ENCODE assay signal across 8 cellular contexts in genomic region chr20:33667245-33668086, GRCh38. TPM values are rescaled to one million over a fixed set of nuclear protein-coding genes. Genes with fewer than 3 reads are reported as not detected.
DNase-seq lines count a peak whose midpoint lies in the region; ATAC-seq and TF ChIP-seq lines count a peak whose summit lies in the region.

No MANE protein-coding gene starts in this region.

- H3K9me3 Mint-ChIP-seq in naive B cell: no peaks in the 10 kb centered on the region

- H3K9me3 ChIP-seq in thoracic aorta: no peaks in the 10 kb centered on the region

- TF ChIP-seq CTCF in GM12864 (IDR thresholded peaks at IDR 0.05; ENCODE audit: low read depth, low read length, missing control alignments) (peak; percentile 5), HFF-Myc (IDR thresholded peaks at IDR 0.05; ENCODE audit: low read depth, low read length, missing control alignments) (no peak), thoracic aorta (IDR thresholded peaks at IDR 0.05) (peak; percentile 92)

- H3K27ac Mint-ChIP-seq in naive B cell: peak overlapping the region in 3 of 6 donors; percentile 18 to 76 (median 49)

- H3K4me3 Mint-ChIP-seq in naive B cell: peak overlapping the region; percentile 67 to 92 (median 88)

- peak overlapping the region; percentile 88 to 93 for H3K27ac ChIP-seq in thoracic aorta

- no peaks in the 10 kb centered on the region for H3K27me3 ChIP-seq in thoracic aorta (replicated peaks; ENCODE audit: insufficient read depth)

- H3K36me3 Mint-ChIP-seq in naive B cell: no peaks in the 10 kb centered on the region

- no peaks in the 10 kb centered on the region for H3K36me3 ChIP-seq in thoracic aorta

- peaks cover 18 to 74% of the 10 kb centered on the region in 2 donors for H3K4me1 ChIP-seq in thoracic aorta (ENCODE audit: control insufficient read depth in 1 of 2, low read depth in 2 of 2)

- no peaks in the 10 kb centered on the region for H3K27me3 Mint-ChIP-seq in naive B cell

- H3K4me3 ChIP-seq in GM12864 (ENCODE audit: low read depth, low read length) (peak overlapping the region; percentile 75), HFF-Myc (replicated peaks; ENCODE audit: low read depth, low read length) (peak overlapping the region; percentile 64), thoracic aorta (peak overlapping the region; percentile 85)

- H3K4me1 Mint-ChIP-seq in naive B cell: peaks cover 21 to 36% (median 33%) of the 10 kb centered on the region in 3 donors

- TF ChIP-seq POLR2A in erythroblast (IDR thresholded peaks at IDR 0.05; ENCODE audit: low read length): no peak

- ATAC-seq in naive B cell (ENCODE audit: low read depth in 2 of 2) (peak; percentile 15 to 26), thoracic aorta (ENCODE audit: insufficient number of reproducible peaks, low FRiP score, low read depth) (no peak)

- DNase-seq in GM12864 (ENCODE audit: low read depth) (no peak), HFF-Myc (ENCODE audit: extremely low read depth, low read depth) (peak; percentile 58), NCI-H2171 (lab: John Stamatoyannopoulos, UW) (peak; percentile 67), erythroblast (lab: John Stamatoyannopoulos, UW) (peak; percentile 80 to 86), naive B cell (peak; percentile 73), thoracic aorta (ENCODE audit: low spot score) (no peak), iPS-NIHi7 (ENCODE audit: extremely low spot score) (no peak)
- peak; percentile 86 for DNase-seq in activated T-cell treated with anti-CD3 and anti-CD28 coated beads, Interleukin-2, amount 50 U/mL, for 1 hour

RNA-seq across cellular contexts. Expression of gene ACTL10, which starts 0.7 kb away (rescaled TPM):
- 1 to 10 TPM in 5 of 6 donors, not detected in 1; 1.2 to 4.8 (median 3.7) TPM for polyA plus RNA-seq in naive B cell (ENCODE audit: low read depth in 6 of 6)
- 1 to 10 TPM; 2.6 to 3.1 TPM for total RNA-seq in thoracic aorta

RNA-seq across cellular contexts. Expression of gene C20orf144, which starts 5.3 kb away (rescaled TPM):
- not detected for polyA plus RNA-seq in naive B cell (ENCODE audit: low read depth in 6 of 6)
- total RNA-seq in thoracic aorta: not detected

RNA-seq across cellular contexts. Expression of gene NECAB3, which starts 6.8 kb away (rescaled TPM):
- polyA plus RNA-seq in naive B cell (ENCODE audit: low read depth in 6 of 6): 1 to 10 TPM in 1 of 6 donors, under 1 TPM in 2, not detected in 3; 0.74 to 1.0 (median 0.82) TPM
- 10 to 100 TPM; 24.0 to 29.6 TPM for total RNA-seq in thoracic aorta

RNA-seq across cellular contexts. Expression of gene E2F1, which starts 18.7 kb away (rescaled TPM):
- polyA plus RNA-seq in naive B cell (ENCODE audit: low read depth in 6 of 6): under 1 TPM in 4 of 6 donors, not detected in 2; 0.16 to 0.78 (median 0.27) TPM
- total RNA-seq in thoracic aorta: under 1 TPM; 0.68 to 0.92 TPM

RNA-seq across cellular contexts. Expression of gene PXMP4, which starts 52.6 kb away (rescaled TPM):
- polyA plus RNA-seq in naive B cell (ENCODE audit: low read depth in 6 of 6): 10 to 100 TPM in 1 of 6 donors, 1 to 10 TPM in 4, not detected in 1; 7.0 to 10.6 (median 8.2) TPM
- 1 to 10 TPM; 3.3 to 4.1 TPM for total RNA-seq in thoracic aorta

Comparison
In these comparisons a context has a peak if more than half of its experiments do, and no peak if none do; other contexts are left out.
1. DNase-seq: peak in HFF-Myc (single experiment), NCI-H2171 (single experiment), activated T-cell treated with anti-CD3 and anti-CD28 coated beads, Interleukin-2, amount 50 U/mL, for 1 hour (single experiment), erythroblast (2 of 2) and naive B cell (single experiment); none in GM12864 (single experiment), thoracic aorta (single experiment) and iPS-NIHi7 (single experiment).
2. Peak in every context shown above with its lines, with median percentiles within 50 percentile points of each other: H3K4me3 ChIP-seq.